8 cellular contexts compared by ENCODE assay signal in the genomic region with DNA sequence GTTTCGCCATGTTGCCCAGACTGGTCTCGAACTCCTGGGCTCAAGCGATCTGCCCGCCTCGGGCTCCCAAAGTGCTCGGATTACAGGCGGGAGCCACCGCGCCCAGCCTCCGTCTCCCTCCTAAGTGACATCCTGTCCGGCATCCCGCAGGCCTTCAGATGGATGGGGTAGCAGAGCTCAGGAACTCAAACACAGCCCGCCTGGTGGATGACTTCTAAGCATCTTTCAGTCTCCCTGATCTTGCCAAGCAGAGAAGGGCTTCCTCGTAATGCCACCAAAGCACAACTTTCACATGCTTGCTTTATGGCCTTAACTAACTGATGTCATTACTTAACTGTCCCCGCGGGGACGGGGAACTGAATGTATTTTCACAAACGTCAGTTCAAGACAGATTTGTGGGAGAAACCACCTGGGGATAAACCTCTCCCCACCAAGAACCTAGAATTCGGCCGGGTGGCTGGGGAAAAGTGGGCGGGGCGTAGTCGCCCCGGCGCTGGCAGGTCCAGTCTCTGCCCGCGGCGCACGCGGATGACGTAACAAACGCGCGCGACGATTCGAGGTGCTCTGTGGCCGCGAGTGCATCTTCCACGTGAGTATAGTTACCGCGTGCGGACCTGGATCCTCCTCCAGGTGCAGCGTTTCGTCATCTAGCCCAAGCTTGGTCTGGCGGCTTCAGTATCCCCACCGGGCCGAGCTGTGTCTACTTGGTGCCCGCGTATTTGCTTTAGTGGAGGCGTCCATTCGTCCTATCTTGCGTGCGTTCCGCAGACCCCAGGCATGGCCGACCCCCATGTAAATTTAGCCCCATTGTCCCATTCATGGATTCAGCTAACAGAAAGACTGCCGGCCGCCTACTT. TPM values are rescaled to one million over a fixed set of nuclear protein-coding genes. Genes with fewer than 3 reads are reported as not detected.
DNase-seq lines count a peak whose midpoint lies in the region; ATAC-seq and TF ChIP-seq lines count a peak whose summit lies in the region.

A gene with protein sequence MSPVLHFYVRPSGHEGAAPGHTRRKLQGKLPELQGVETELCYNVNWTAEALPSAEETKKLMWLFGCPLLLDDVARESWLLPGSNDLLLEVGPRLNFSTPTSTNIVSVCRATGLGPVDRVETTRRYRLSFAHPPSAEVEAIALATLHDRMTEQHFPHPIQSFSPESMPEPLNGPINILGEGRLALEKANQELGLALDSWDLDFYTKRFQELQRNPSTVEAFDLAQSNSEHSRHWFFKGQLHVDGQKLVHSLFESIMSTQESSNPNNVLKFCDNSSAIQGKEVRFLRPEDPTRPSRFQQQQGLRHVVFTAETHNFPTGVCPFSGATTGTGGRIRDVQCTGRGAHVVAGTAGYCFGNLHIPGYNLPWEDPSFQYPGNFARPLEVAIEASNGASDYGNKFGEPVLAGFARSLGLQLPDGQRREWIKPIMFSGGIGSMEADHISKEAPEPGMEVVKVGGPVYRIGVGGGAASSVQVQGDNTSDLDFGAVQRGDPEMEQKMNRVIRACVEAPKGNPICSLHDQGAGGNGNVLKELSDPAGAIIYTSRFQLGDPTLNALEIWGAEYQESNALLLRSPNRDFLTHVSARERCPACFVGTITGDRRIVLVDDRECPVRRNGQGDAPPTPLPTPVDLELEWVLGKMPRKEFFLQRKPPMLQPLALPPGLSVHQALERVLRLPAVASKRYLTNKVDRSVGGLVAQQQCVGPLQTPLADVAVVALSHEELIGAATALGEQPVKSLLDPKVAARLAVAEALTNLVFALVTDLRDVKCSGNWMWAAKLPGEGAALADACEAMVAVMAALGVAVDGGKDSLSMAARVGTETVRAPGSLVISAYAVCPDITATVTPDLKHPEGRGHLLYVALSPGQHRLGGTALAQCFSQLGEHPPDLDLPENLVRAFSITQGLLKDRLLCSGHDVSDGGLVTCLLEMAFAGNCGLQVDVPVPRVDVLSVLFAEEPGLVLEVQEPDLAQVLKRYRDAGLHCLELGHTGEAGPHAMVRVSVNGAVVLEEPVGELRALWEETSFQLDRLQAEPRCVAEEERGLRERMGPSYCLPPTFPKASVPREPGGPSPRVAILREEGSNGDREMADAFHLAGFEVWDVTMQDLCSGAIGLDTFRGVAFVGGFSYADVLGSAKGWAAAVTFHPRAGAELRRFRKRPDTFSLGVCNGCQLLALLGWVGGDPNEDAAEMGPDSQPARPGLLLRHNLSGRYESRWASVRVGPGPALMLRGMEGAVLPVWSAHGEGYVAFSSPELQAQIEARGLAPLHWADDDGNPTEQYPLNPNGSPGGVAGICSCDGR (N-terminal part only) (plus strand): TSS at position 539 of the 857 bp plus-strand sequence. CDS start 4,649 bp downstream, outside the sequence.

- no peaks in the 10 kb centered on the region for H3K27me3 Mint-ChIP-seq in Calu3 (ENCODE audit: unreplicated experiment)
- H3K27me3 Mint-ChIP-seq in activated T-cell treated with anti-CD3 and anti-CD28 coated beads, Interleukin-2, amount 50 U/mL, for 4 hours (ENCODE audit: low read depth): no peaks in the 10 kb centered on the region

- no peaks in the 10 kb centered on the region for H3K27me3 ChIP-seq in muscle layer of colon (ENCODE audit: control insufficient read depth in 1 of 2, insufficient read depth in 2 of 2, low read length in 2 of 2)

- peaks cover 29% of the 10 kb centered on the region for H3K36me3 Mint-ChIP-seq in Calu3 (ENCODE audit: insufficient read depth, unreplicated experiment)
- peaks cover 24% of the 10 kb centered on the region for H3K36me3 Mint-ChIP-seq in activated T-cell treated with anti-CD3 and anti-CD28 coated beads, Interleukin-2, amount 50 U/mL, for 4 hours (ENCODE audit: insufficient read depth)

- no TSS peak for BruUV-seq in Calu3 (replicated peaks; lab: Mats Ljungman, UMichigan)

- peaks cover 19% of the 10 kb centered on the region for H3K4me1 Mint-ChIP-seq in Calu3 (ENCODE audit: low read depth, unreplicated experiment)
- peaks cover 44% of the 10 kb centered on the region for H3K4me1 Mint-ChIP-seq in activated T-cell treated with anti-CD3 and anti-CD28 coated beads, Interleukin-2, amount 50 U/mL, for 4 hours (ENCODE audit: low read depth)

- peaks cover 9% of the 10 kb centered on the region for H3K36me3 ChIP-seq in muscle layer of colon (ENCODE audit: insufficient read depth, low read length)

- intact Hi-C loops in Calu3 (cut with micrococcal nuclease; ENCODE audit: unreplicated experiment): loop anchor here (5.0 kb wide), 1 partner anchor 38 kb away; a partner anchor contains a TSS

- H3K4me3 ChIP-seq in muscle layer of colon (ENCODE audit: low read depth in 1 of 2, low read length in 2 of 2): peak within 1 kb of the TSS; percentile 83 to 99

- peak; percentile 92 for DNase-seq in Calu3
- peak; percentile 93 for DNase-seq in KBM-7
- DNase-seq in activated T-cell treated with anti-CD3 and anti-CD28 coated beads, Interleukin-2, amount 50 U/mL, for 4 hours: peak; percentile 97
- peak; percentile 99 for DNase-seq in stimulated activated CD8-positive, alpha-beta memory T cell treated with anti-CD3 and anti-CD28 coated beads, Interleukin-4, amount 100 ng/mL, for 48 hours

- H3K9me3 Mint-ChIP-seq in Calu3 (ENCODE audit: low read depth, unreplicated experiment): no peaks in the 10 kb centered on the region
- H3K9me3 Mint-ChIP-seq in activated T-cell treated with anti-CD3 and anti-CD28 coated beads, Interleukin-2, amount 50 U/mL, for 4 hours: no peaks in the 10 kb centered on the region

- TF ChIP-seq CTCF in Calu3 (IDR thresholded peaks at IDR 0.05; ENCODE audit: unreplicated experiment): no peak

- peak; percentile 46 for ATAC-seq in GM21447 (IDR thresholded peaks at IDR 0.05; ENCODE audit: unreplicated experiment)
- ATAC-seq in activated T-cell treated with anti-CD3 and anti-CD28 coated beads, Interleukin-2, amount 50 U/mL, for 4 hours: peak; percentile 61 to 65
- ATAC-seq in esophagus mucosa: peak; percentile 86

- H3K9ac ChIP-seq in muscle layer of colon (ENCODE audit: low read length): peak within 1 kb of the TSS; percentile 97

- peaks cover 8% of the 10 kb centered on the region for H3K4me1 ChIP-seq in muscle layer of colon (ENCODE audit: insufficient read depth, low read length)

- H3K9me3 ChIP-seq in muscle layer of colon (ENCODE audit: low read length): no peaks in the 10 kb centered on the region

- CTCF ChIA-PET in Calu3 (lab: Charles Lee): interaction anchor here (0.8 to 1.0 kb wide), 3 partner anchors 28 to 135 kb away, joined by 3 to 4 read pairs (median 3); a partner anchor contains a TSS

- H3K27ac Mint-ChIP-seq in Calu3 (ENCODE audit: unreplicated experiment): peak within 1 kb of the TSS; percentile 90

- H3K4me3 Mint-ChIP-seq in Calu3 (ENCODE audit: low read depth, unreplicated experiment): peak within 1 kb of the TSS; percentile 78
- peak within 1 kb of the TSS; percentile 97 for H3K4me3 Mint-ChIP-seq in activated T-cell treated with anti-CD3 and anti-CD28 coated beads, Interleukin-2, amount 50 U/mL, for 4 hours

- H3K27ac ChIP-seq in muscle layer of colon (ENCODE audit: low read depth, low read length): peak within 1 kb of the TSS; percentile 88

- in situ Hi-C loops in KBM-7 (cut with MboI; ENCODE audit: low pct_unique_long_range_greater_than_20kb, low sequenced_read_pairs): no loop called here

TF ChIP-seq in PFSK-1, 5 proteins besides CTCF, POLR2A, EP300 and RAD21:
- TF ChIP-seq, protein P1, sequence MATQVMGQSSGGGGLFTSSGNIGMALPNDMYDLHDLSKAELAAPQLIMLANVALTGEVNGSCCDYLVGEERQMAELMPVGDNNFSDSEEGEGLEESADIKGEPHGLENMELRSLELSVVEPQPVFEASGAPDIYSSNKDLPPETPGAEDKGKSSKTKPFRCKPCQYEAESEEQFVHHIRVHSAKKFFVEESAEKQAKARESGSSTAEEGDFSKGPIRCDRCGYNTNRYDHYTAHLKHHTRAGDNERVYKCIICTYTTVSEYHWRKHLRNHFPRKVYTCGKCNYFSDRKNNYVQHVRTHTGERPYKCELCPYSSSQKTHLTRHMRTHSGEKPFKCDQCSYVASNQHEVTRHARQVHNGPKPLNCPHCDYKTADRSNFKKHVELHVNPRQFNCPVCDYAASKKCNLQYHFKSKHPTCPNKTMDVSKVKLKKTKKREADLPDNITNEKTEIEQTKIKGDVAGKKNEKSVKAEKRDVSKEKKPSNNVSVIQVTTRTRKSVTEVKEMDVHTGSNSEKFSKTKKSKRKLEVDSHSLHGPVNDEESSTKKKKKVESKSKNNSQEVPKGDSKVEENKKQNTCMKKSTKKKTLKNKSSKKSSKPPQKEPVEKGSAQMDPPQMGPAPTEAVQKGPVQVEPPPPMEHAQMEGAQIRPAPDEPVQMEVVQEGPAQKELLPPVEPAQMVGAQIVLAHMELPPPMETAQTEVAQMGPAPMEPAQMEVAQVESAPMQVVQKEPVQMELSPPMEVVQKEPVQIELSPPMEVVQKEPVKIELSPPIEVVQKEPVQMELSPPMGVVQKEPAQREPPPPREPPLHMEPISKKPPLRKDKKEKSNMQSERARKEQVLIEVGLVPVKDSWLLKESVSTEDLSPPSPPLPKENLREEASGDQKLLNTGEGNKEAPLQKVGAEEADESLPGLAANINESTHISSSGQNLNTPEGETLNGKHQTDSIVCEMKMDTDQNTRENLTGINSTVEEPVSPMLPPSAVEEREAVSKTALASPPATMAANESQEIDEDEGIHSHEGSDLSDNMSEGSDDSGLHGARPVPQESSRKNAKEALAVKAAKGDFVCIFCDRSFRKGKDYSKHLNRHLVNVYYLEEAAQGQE (IDR thresholded peaks at IDR 0.05; ENCODE audit: insufficient read depth in 1 of 2, low read depth in 2 of 2, low read length in 2 of 2): peak in 1 of 2 experiments; percentile 6; a peak in 1 of 4 replicates
- peak; percentile 89 for TF ChIP-seq FOXP2 (optimal IDR thresholded peaks at IDR 0.05; ENCODE audit: borderline replicate concordance, extremely low read depth, extremely low read length, insufficient read depth)
- TF ChIP-seq POLR2AphosphoS5 (IDR thresholded peaks at IDR 0.05; ENCODE audit: low read depth, low read length): peak; percentile 92
- TF ChIP-seq TAF1 (IDR thresholded peaks at IDR 0.05; ENCODE audit: borderline replicate concordance, insufficient read depth, low read length): peak; percentile 65; the same call in 1 of the 2 replicates
- peak; percentile 95 for TF ChIP-seq SIN3A (IDR thresholded peaks at IDR 0.05; ENCODE audit: borderline replicate concordance, insufficient read depth, low read length)
TF ChIP-seq in PFSK-1: peak in this region for 5.

RNA-seq across cellular contexts. Expression of the gene that starts here (rescaled TPM):
- total RNA-seq in Calu3 (2022) (62.3 and 66.8 TPM in 2 replicates), esophagus mucosa (25.1 TPM)
- 74.9 TPM for polyA plus RNA-seq in PFSK-1 (2012; ENCODE audit: insufficient read length, low read depth)
- 100 to 1,000 TPM; 222 to 271 (median 254) TPM for total RNA-seq in activated T-cell treated with anti-CD3 and anti-CD28 coated beads, Interleukin-2, amount 50 U/mL, for 4 hours

Comparison
In these comparisons a context has a peak if more than half of its experiments do, and no peak if none do; other contexts are left out.
1. Peak in every context shown above with its lines: DNase-seq, ATAC-seq, H3K4me3 ChIP-seq and H3K27ac ChIP-seq.